ENCODE assay signal across 20 cellular contexts in the genomic region with DNA sequence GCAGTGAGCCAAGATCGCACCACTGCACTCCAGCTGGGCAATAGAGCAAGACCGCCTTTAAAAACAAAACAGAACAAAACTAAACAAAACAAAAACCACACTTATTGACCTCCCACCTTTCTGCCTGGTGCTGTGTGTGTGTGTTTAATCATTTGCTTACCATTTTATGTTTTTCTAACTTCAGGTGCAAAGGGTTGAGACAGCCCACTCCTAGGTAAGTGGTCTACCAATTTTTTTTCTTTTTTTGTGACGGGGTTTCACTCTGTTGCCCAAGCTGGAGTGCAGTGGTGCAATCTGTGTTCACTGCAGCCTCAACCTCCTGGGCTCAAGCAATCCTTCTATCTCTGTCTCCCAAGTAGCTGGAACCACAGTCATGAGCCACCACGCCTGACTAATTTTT.
DNase-seq lines count a peak whose midpoint lies in the region; ATAC-seq and TF ChIP-seq lines count a peak whose summit lies in the region.
"Had no signal": no experiment of that assay in that cellular context is flagged by ENCODE, and none has a peak within 500 bp of the region (broad histone marks: within the 10 kb centered on the region; RNA-seq: fewer than 3 reads in every experiment).

No MANE protein-coding gene starts in this region.

- TF ChIP-seq POLR2A in esophagus squamous epithelium (IDR thresholded peaks at IDR 0.05): no peak

- no peaks in the 10 kb centered on the region for H3K27me3 ChIP-seq in esophagus squamous epithelium
- H3K27me3 ChIP-seq: BLaER1 had no signal

- H3K9me3 ChIP-seq in esophagus squamous epithelium: no peaks in the 10 kb centered on the region
- H3K9me3 ChIP-seq: Caco-2, HAP-1 had no signal

- TF ChIP-seq CTCF in epithelial cell of proximal tubule (conservative IDR thresholded peaks at IDR 0.05; ENCODE audit: low read depth, low read length) (no peak), esophagus squamous epithelium (IDR thresholded peaks at IDR 0.05) (no peak)

- H3K36me3 ChIP-seq in esophagus squamous epithelium: no peaks in the 10 kb centered on the region
- H3K36me3 ChIP-seq: BLaER1, HAP-1 had no signal

- no peak overlapping the region for H3K27ac ChIP-seq in esophagus squamous epithelium
- H3K27ac ChIP-seq: BLaER1, C4-2B had no signal

- H3K4me1 ChIP-seq in esophagus squamous epithelium: no peaks in the 10 kb centered on the region
- H3K4me1 ChIP-seq: Caco-2, HAP-1 had no signal

- DNase-seq in epithelial cell of proximal tubule (ENCODE audit: low read depth) (peak; percentile 77), kidney tubule cell (ENCODE audit: low spot score) (peak; percentile 39), renal cortical epithelial cell (ENCODE audit: low read depth) (peak; percentile 92), NCI-H2227 (lab: John Stamatoyannopoulos, UW; ENCODE audit: unreplicated experiment) (no peak), esophagus squamous epithelium (lab: John Stamatoyannopoulos, UW) (no peak), NCI-H146 (lab: John Stamatoyannopoulos, UW) (no peak)
- DNase-seq: Caco-2; CD4-positive, CD25-positive, alpha-beta regulatory T cell; CD8-positive, alpha-beta T cell; DMS 273 treated with DMSO at 0.1 percent for 48 hours; DMS79; EL; GDM1; GOT3; HFFc6 had no signal

- intact Hi-C loops in esophagus squamous epithelium (cut with DNase I): no loop called here

- H3K4me3 ChIP-seq in epithelial cell of proximal tubule (ENCODE audit: low read depth, low read length): no peak overlapping the region
- H3K4me3 ChIP-seq in esophagus squamous epithelium: no peak overlapping the region
- H3K4me3 ChIP-seq: BLaER1, GM12878, HAP-1 had no signal

- ATAC-seq in HG03521 (IDR thresholded peaks at IDR 0.05; ENCODE audit: unreplicated experiment): no peak
- ATAC-seq: CD8-positive, alpha-beta T cell; GM12878 had no signal

- WGBS in esophagus squamous epithelium, 2 donors: 76 to 81% methylated on average over 4 of the region's 4 CpGs

Comparison
In these comparisons a context has a peak if more than half of its experiments do, and no peak if none do; other contexts are left out.
1. DNase-seq: peak in epithelial cell of proximal tubule (single experiment), kidney tubule cell (single experiment) and renal cortical epithelial cell (single experiment); none in NCI-H2227 (single experiment), esophagus squamous epithelium (single experiment) and NCI-H146 (single experiment).